Comparison of ENCODE assay signal across 19 cellular contexts in the genomic region with DNA sequence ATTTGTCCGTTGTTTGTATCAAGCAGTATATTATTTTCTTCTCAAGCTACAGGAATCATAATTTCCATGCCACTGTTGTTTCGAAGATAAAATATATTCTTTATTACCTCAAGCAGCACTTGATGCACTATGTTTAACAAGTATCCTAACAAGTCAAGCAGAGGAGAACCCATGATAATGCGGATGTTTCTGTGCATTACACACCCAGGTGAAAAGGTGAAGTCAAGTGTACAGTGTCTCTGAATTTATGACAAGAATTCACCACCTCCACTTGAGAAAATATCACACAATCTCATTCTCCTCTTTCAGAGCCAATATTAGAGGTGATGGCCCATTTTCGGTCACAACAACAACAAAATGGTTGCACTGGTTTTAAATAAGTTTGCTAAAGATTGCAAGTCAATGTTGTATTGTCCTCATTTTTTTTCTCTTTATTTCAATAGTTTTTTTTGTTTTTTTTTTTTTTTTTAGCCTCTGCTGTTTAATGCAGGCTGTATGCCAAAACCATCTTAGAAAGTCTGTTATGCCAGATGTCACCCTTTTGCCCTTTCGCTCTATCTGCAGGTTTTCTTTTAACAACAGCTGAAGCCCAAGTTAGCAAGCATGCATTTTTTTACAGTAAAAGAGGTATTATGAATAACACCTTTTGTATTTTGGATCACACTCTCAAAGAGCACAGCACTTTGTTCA.
DNase-seq lines count a peak whose midpoint lies in the region; ATAC-seq, FAIRE-seq and TF ChIP-seq lines count a peak whose summit lies in the region.
"Had no signal": no experiment of that assay in that cellular context is flagged by ENCODE, and none has a peak within 500 bp of the region (broad histone marks: within the 10 kb centered on the region; RNA-seq: fewer than 3 reads in every experiment).

No MANE protein-coding gene starts in this region.

- POLR2A ChIA-PET in GM12878 (lab: Charles Lee), result no interaction called here

- TF ChIP-seq CTCF in GM12878 (IDR thresholded peaks at IDR 0.05 in 2 of 3, conservative IDR thresholded peaks at IDR 0.05 in 1 of 3; ENCODE audit: control insufficient read depth in 2 of 3, extremely low read depth in 1 of 3, insufficient read depth in 1 of 3, low read depth in 3 of 3, low read length in 3 of 3), result no peak
- TF ChIP-seq CTCF in progenitor cell of endocrine pancreas (IDR thresholded peaks at IDR 0.05; ENCODE audit: unreplicated experiment), result no peak

- no peaks in the 10 kb centered on the region; the same call in 2 of the 3 replicates for H3K9me3 ChIP-seq in GM12878 (replicated peaks; ENCODE audit: control insufficient read depth, insufficient read depth, low read length)
- H3K9me3 ChIP-seq: heart left ventricle had no signal

- H3K27ac ChIP-seq in GM12878 (ENCODE audit: control insufficient read depth, insufficient read depth), result no peak overlapping the region
- H3K27ac ChIP-seq: cardiac muscle cell, epithelial cell of prostate, GM23248, heart left ventricle, HL-60 had no signal

- H3K79me2 ChIP-seq in GM12878 (ENCODE audit: control insufficient read depth, insufficient read depth, low read length), result no peaks in the 10 kb centered on the region

- no TSS peak for BruUV-seq in GM12878 (replicated peaks; lab: Mats Ljungman, UMichigan)

- no peaks in the 10 kb centered on the region for H3K4me1 ChIP-seq in GM12878 (ENCODE audit: control insufficient read depth, insufficient read depth, low read length)

- SMC1A ChIA-PET in GM12878 (lab: Charles Lee; ENCODE audit: uncharacterized antibody, unreplicated experiment), result no interaction called here

- H3K36me3 Mint-ChIP-seq in progenitor cell of endocrine pancreas (ENCODE audit: insufficient read depth), result peaks cover 5% of the 10 kb centered on the region

- CTCF ChIA-PET in GM12878 (lab: Yijun Ruan, JAX), result interaction anchor here (1.4 kb wide), 1 partner anchor 15 kb away, joined by 5 read pairs; no protein-coding TSS in a partner anchor

- H3K4me3 Mint-ChIP-seq in progenitor cell of endocrine pancreas (ENCODE audit: low read depth), result peak overlapping the region; percentile 21
- H3K4me3 Mint-ChIP-seq: activated T-helper 17 cell treated with anti-CD3 and anti-CD28 coated beads, Interleukin-2, amount 50 U/mL, for 72 hours had no signal

- ATAC-seq in GM12878, result no peak
- no peak for ATAC-seq in GM21360 (IDR thresholded peaks at IDR 0.05; ENCODE audit: unreplicated experiment)
- ATAC-seq: activated T-helper 17 cell treated with anti-CD3 and anti-CD28 coated beads, Interleukin-2, amount 50 U/mL, for 72 hours; left ventricle myocardium superior had no signal

- no peak for TF ChIP-seq RAD21 in GM12878 (IDR thresholded peaks at IDR 0.05; ENCODE audit: insufficient read depth, low read depth, low read length)

- in situ Hi-C loops in GM12878 (cut with MboI), result no loop called here

- H3K27ac Mint-ChIP-seq in progenitor cell of endocrine pancreas, result peak overlapping the region; percentile 93
- H3K27ac Mint-ChIP-seq: activated T-helper 17 cell treated with anti-CD3 and anti-CD28 coated beads, Interleukin-2, amount 50 U/mL, for 72 hours had no signal

- peaks cover 29% of the 10 kb centered on the region for H3K4me1 Mint-ChIP-seq in progenitor cell of endocrine pancreas (ENCODE audit: low read depth)
- H3K4me1 Mint-ChIP-seq: activated T-helper 17 cell treated with anti-CD3 and anti-CD28 coated beads, Interleukin-2, amount 50 U/mL, for 72 hours had no signal

- no peaks in the 10 kb centered on the region; a peak in 1 of 4 replicates for H3K27me3 ChIP-seq in GM12878 (replicated peaks in 1 of 2; ENCODE audit: control insufficient read depth in 2 of 2, insufficient read depth in 2 of 2, low read length in 1 of 2)
- H3K27me3 ChIP-seq: cardiac muscle cell, heart left ventricle had no signal

- no peak overlapping the region for H2AFZ ChIP-seq in GM12878 (ENCODE audit: control insufficient read depth, low read depth, low read length)
- H2AFZ ChIP-seq: GM23248 had no signal

- H3K4me2 ChIP-seq in GM12878 (ENCODE audit: control insufficient read depth, insufficient read depth), result no peak overlapping the region

- no peak for TF ChIP-seq POLR2A in GM12878 (IDR thresholded peaks at IDR 0.05; ENCODE audit: low read depth, low read length)

- H3K36me3 ChIP-seq in GM12878 (ENCODE audit: control insufficient read depth in 2 of 2, insufficient read depth in 2 of 2, low read length in 1 of 2), result no peaks in the 10 kb centered on the region
- H3K36me3 ChIP-seq: cardiac muscle cell, heart left ventricle had no signal

- H4K20me1 ChIP-seq in GM12878 (ENCODE audit: control insufficient read depth, insufficient read depth), result no peaks in the 10 kb centered on the region

- DNase-seq in NCI-H2081 (lab: John Stamatoyannopoulos, UW) (peak; percentile 29 to 53), NCI-H2081 treated with DMSO at 0.1 percent for 48 hours (lab: John Stamatoyannopoulos, UW) (no peak), NCI-H2227 treated with DMSO at 0.1 percent for 48 hours (lab: John Stamatoyannopoulos, UW) (peak; percentile 93), GM12878 (ENCODE audit: low read depth, low spot score) (no peak), progenitor cell of endocrine pancreas (ENCODE audit: low spot score, unreplicated experiment) (no peak), HPDE6-E6E7 (ENCODE audit: extremely low spot score) (no peak), SW480 (ENCODE audit: low spot score) (no peak)
- DNase-seq: activated CD4-positive, alpha-beta T cell treated with anti-CD3 and anti-CD28 coated beads, Interleukin-2, amount 50 U/mL, for 1 hour; heart left ventricle; left ventricle myocardium superior; MM.1S; occipital lobe had no signal

- no peak overlapping the region for H3K4me3 ChIP-seq in GM12878
- H3K4me3 ChIP-seq: cardiac muscle cell, GM23248, heart left ventricle had no signal

- no peak overlapping the region for H3K9ac ChIP-seq in GM12878 (ENCODE audit: control insufficient read depth, insufficient read depth, low read length)
- H3K9ac ChIP-seq: GM23248 had no signal

- no peak for TF ChIP-seq EP300 in GM12878 (IDR thresholded peaks at IDR 0.05; ENCODE audit: borderline replicate concordance in 1 of 2, control insufficient read depth in 1 of 2, low read depth in 2 of 2, low read length in 2 of 2)

- no peak for FAIRE-seq in GM12878 (lab: Jason Lieb, UNC)
- FAIRE-seq: GM12892 had no signal

- RAD21 ChIA-PET in GM12878 (lab: Charles Lee; ENCODE audit: unreplicated experiment), result no interaction called here

- intact Hi-C loops in GM12878 (cut with micrococcal nuclease; ENCODE audit: unreplicated experiment), result no loop called here

- no peaks in the 10 kb centered on the region for H3K27me3 Mint-ChIP-seq in progenitor cell of endocrine pancreas
- H3K27me3 Mint-ChIP-seq: activated T-helper 17 cell treated with anti-CD3 and anti-CD28 coated beads, Interleukin-2, amount 50 U/mL, for 72 hours had no signal

- H3K9me3 Mint-ChIP-seq in progenitor cell of endocrine pancreas (ENCODE audit: low read depth), result peaks cover 10% of the 10 kb centered on the region
- H3K9me3 Mint-ChIP-seq: activated T-helper 17 cell treated with anti-CD3 and anti-CD28 coated beads, Interleukin-2, amount 50 U/mL, for 72 hours had no signal

- WGBS in GM12878 (ENCODE audit: insufficient coverage, insufficient replicate concordance, low lambda C conversion rate, missing lambda C conversion rate), result 41% methylated on average over 5 of the region's 5 CpGs

TF ChIP-seq in GM12878, 131 proteins besides CTCF, POLR2A, EP300 and RAD21:
- TF ChIP-seq ATF7 (IDR thresholded peaks at IDR 0.05; ENCODE audit: low read depth) (0 out of 2 replicates have a peak, but pooled peaks have one; percentile 18), ZNF384 (IDR thresholded peaks at IDR 0.05; ENCODE audit: borderline replicate concordance, low read depth, low read length) (peak; percentile 33; the same call in 1 of the 2 replicates), IKZF2 (IDR thresholded peaks at IDR 0.05) (no peak)

Comparison
In these comparisons a context has a peak if more than half of its experiments do, and no peak if none do; other contexts are left out.
1. DNase-seq: peak in NCI-H2081 (2 of 2) and NCI-H2227 treated with DMSO at 0.1 percent for 48 hours (single experiment); none in NCI-H2081 treated with DMSO at 0.1 percent for 48 hours (single experiment), GM12878 (single experiment), progenitor cell of endocrine pancreas (single experiment), HPDE6-E6E7 (single experiment) and SW480 (single experiment).